Comparison of ENCODE assay signal across 8 cellular contexts in genomic region chr14:61476737-61477410, GRCh38.
DNase-seq lines count a peak whose midpoint lies in the region; ATAC-seq, FAIRE-seq and TF ChIP-seq lines count a peak whose summit lies in the region.

No MANE protein-coding gene starts in this region.

- peaks cover 8 to 61% (median 24%) of the 10 kb centered on the region in 3 donors for H3K4me1 ChIP-seq in pancreas

- FAIRE-seq in pancreas (lab: Jason Lieb, UNC): no peak
- no peak for FAIRE-seq in D721Med (lab: Jason Lieb, UNC)

- no peaks in the 10 kb centered on the region for H3K9me3 ChIP-seq in pancreas

- intact Hi-C loops in pancreas (cut with DNase I): loop anchor here in 1 of 3 donors (10.0 kb wide), 1 partner anchor 248 kb away; no protein-coding TSS in a partner anchor

- H3K36me3 ChIP-seq in pancreas: no peaks in the 10 kb centered on the region

- H3K27ac ChIP-seq in pancreas: peak overlapping the region in 3 of 4 donors; percentile 57 to 84 (median 76)

- WGBS in pancreas, 2 donors: 55 to 58% methylated on average over 6 of the region's 6 CpGs

- DNase-seq in CMK (ENCODE audit: low read depth) (peak; percentile 31), NAMALWA (ENCODE audit: low spot score) (peak; percentile 88), activated T-cell treated with anti-CD3 and anti-CD28 coated beads for 4 hours (peak; percentile 40), fibroblast of peridontal ligament (ENCODE audit: extremely low read depth) (peak; percentile 98), pancreas (no peak), D721Med (ENCODE audit: insufficient read length, low spot score) (no peak), NCI-H524 treated with DMSO at 0.1 percent for 48 hours (lab: John Stamatoyannopoulos, UW) (no peak)

- ATAC-seq in pancreas (peak in 3 of 4 donors; percentile 52 to 68 (median 55)), GM19324 (IDR thresholded peaks at IDR 0.05; ENCODE audit: low FRiP score, unreplicated experiment) (no peak)

- H3K27me3 ChIP-seq in pancreas: no peaks in the 10 kb centered on the region

- H3K4me3 ChIP-seq in pancreas: no peak overlapping the region

- TF ChIP-seq CTCF in pancreas (IDR thresholded peaks at IDR 0.05) (no peak), D721Med (IDR thresholded peaks at IDR 0.05; ENCODE audit: insufficient read depth, missing control alignments) (no peak)

Comparison
In these comparisons a context has a peak if more than half of its experiments do, and no peak if none do; other contexts are left out.
1. DNase-seq: peak in CMK (single experiment), NAMALWA (single experiment), activated T-cell treated with anti-CD3 and anti-CD28 coated beads for 4 hours (single experiment) and fibroblast of peridontal ligament (single experiment); none in pancreas (0 of 6), D721Med (single experiment) and NCI-H524 treated with DMSO at 0.1 percent for 48 hours (single experiment).